Comparison of ENCODE assay signal across 17 cellular contexts in genomic region chr1:216847385-216848036, GRCh38.
DNase-seq lines count a peak whose midpoint lies in the region; ATAC-seq, FAIRE-seq and TF ChIP-seq lines count a peak whose summit lies in the region.
"Had no signal": no experiment of that assay in that cellular context is flagged by ENCODE, and none has a peak within 500 bp of the region (broad histone marks: within the 10 kb centered on the region; RNA-seq: fewer than 3 reads in every experiment).

No MANE protein-coding gene starts in this region.

- no peaks in the 10 kb centered on the region for H3K27me3 Mint-ChIP-seq in stimulated activated memory B cell treated with anti-CD40 and anti-IgM and Interleukin-4, amounts not matched to agents 10 μg/mL and 1 μg/mL and 100 μg/mL, for 72 hours
- H3K27me3 Mint-ChIP-seq: activated CD4-positive, alpha-beta memory T cell treated with anti-CD3 and anti-CD28 coated beads, Interleukin-2, amount 10 ng/mL, durations not matched to agents 7 days and 5 days; activated naive CD8-positive, alpha-beta T cell treated with anti-CD3 and anti-CD28 coated beads for 36 hours; B cell had no signal

- TF ChIP-seq CTCF in fibroblast of lung (conservative IDR thresholded peaks at IDR 0.05 in 1 of 2, IDR thresholded peaks at IDR 0.05 in 1 of 2; ENCODE audit: low read depth in 1 of 2, low read length in 2 of 2) (no peak), gastrocnemius medialis (IDR thresholded peaks at IDR 0.05 in 4 of 5, conservative IDR thresholded peaks at IDR 0.05 in 1 of 5) (no peak), right lobe of liver (IDR thresholded peaks at IDR 0.05) (no peak)

- no peak overlapping the region for H3K27ac Mint-ChIP-seq in stimulated activated memory B cell treated with anti-CD40 and anti-IgM and Interleukin-4, amounts not matched to agents 10 μg/mL and 1 μg/mL and 100 μg/mL, for 72 hours
- H3K27ac Mint-ChIP-seq: activated CD4-positive, alpha-beta memory T cell treated with anti-CD3 and anti-CD28 coated beads, Interleukin-2, amount 10 ng/mL, durations not matched to agents 7 days and 5 days; activated naive CD8-positive, alpha-beta T cell treated with anti-CD3 and anti-CD28 coated beads for 36 hours; B cell had no signal

- H3K36me3 Mint-ChIP-seq in stimulated activated memory B cell treated with anti-CD40 and anti-IgM and Interleukin-4, amounts not matched to agents 10 μg/mL and 1 μg/mL and 100 μg/mL, for 72 hours, result no peaks in the 10 kb centered on the region
- H3K36me3 Mint-ChIP-seq: activated naive CD8-positive, alpha-beta T cell treated with anti-CD3 and anti-CD28 coated beads for 36 hours had no signal

- no peak overlapping the region for H3K9ac ChIP-seq in fibroblast of lung (ENCODE audit: insufficient read depth, low read length)

- H3K9me3 ChIP-seq in fibroblast of lung (ENCODE audit: control insufficient read depth, insufficient read depth, low read depth, low read length) (no peaks in the 10 kb centered on the region), gastrocnemius medialis (no peaks in the 10 kb centered on the region), right lobe of liver (no peaks in the 10 kb centered on the region)

- no peak for FAIRE-seq in RCC 7860 (lab: Jason Lieb, UNC)

- intact Hi-C loops in gastrocnemius medialis (cut with DNase I; ENCODE audit: low total_unique reads), result no loop called here
- intact Hi-C loops in right lobe of liver (cut with DNase I), result no loop called here

- 61% methylated on average over 6 of the region's 6 CpGs for WGBS in right lobe of liver (ENCODE audit: insufficient coverage, low coverage, low lambda C conversion rate, missing lambda C conversion rate)

- TF ChIP-seq POLR2A in gastrocnemius medialis (IDR thresholded peaks at IDR 0.05) (no peak), right lobe of liver (IDR thresholded peaks at IDR 0.05) (no peak)

- no peaks in the 10 kb centered on the region for H3K4me1 Mint-ChIP-seq in stimulated activated memory B cell treated with anti-CD40 and anti-IgM and Interleukin-4, amounts not matched to agents 10 μg/mL and 1 μg/mL and 100 μg/mL, for 72 hours
- H3K4me1 Mint-ChIP-seq: activated CD4-positive, alpha-beta memory T cell treated with anti-CD3 and anti-CD28 coated beads, Interleukin-2, amount 10 ng/mL, durations not matched to agents 7 days and 5 days; activated naive CD8-positive, alpha-beta T cell treated with anti-CD3 and anti-CD28 coated beads for 36 hours; B cell had no signal

- H4K20me1 ChIP-seq in fibroblast of lung (ENCODE audit: control insufficient read depth, extremely low read depth, insufficient read depth, low read length), result no peaks in the 10 kb centered on the region

- no peaks in the 10 kb centered on the region for H3K36me3 ChIP-seq in fibroblast of lung (ENCODE audit: control insufficient read depth, insufficient read depth, low read length)
- H3K36me3 ChIP-seq in gastrocnemius medialis, result no peaks in the 10 kb centered on the region
- H3K36me3 ChIP-seq in right lobe of liver, result no peaks in the 10 kb centered on the region

- peak; percentile 51 for DNase-seq in Daoy (ENCODE audit: low read depth)
- peak; percentile 10 for DNase-seq in RCC 7860 (ENCODE audit: low spot score)
- peak; percentile 10 to 80 for DNase-seq in fibroblast of lung (ENCODE audit: low read depth in 2 of 2)
- DNase-seq in gastrocnemius medialis, result peak; percentile 9 to 46
- no peak for DNase-seq in NCI-H2029 (lab: John Stamatoyannopoulos, UW)
- no peak for DNase-seq in right lobe of liver
- DNase-seq: activated CD4-positive, alpha-beta memory T cell treated with anti-CD3 and anti-CD28 coated beads, Interleukin-2, amount 10 ng/mL, durations not matched to agents 7 days and 5 days; activated naive CD8-positive, alpha-beta T cell treated with anti-CD3 and anti-CD28 coated beads for 36 hours; activated T-cell treated with anti-CD3 and anti-CD28 coated beads, Interleukin-2, amount 50 U/mL, for 4 hours; right cardiac atrium; RPMI8226; substantia nigra; SW 1271 had no signal

- no peak overlapping the region for H3K4me3 Mint-ChIP-seq in stimulated activated memory B cell treated with anti-CD40 and anti-IgM and Interleukin-4, amounts not matched to agents 10 μg/mL and 1 μg/mL and 100 μg/mL, for 72 hours
- H3K4me3 Mint-ChIP-seq: activated CD4-positive, alpha-beta memory T cell treated with anti-CD3 and anti-CD28 coated beads, Interleukin-2, amount 10 ng/mL, durations not matched to agents 7 days and 5 days; activated naive CD8-positive, alpha-beta T cell treated with anti-CD3 and anti-CD28 coated beads for 36 hours; activated T-cell treated with anti-CD3 and anti-CD28 coated beads, Interleukin-2, amount 50 U/mL, for 4 hours; B cell had no signal

- no peak overlapping the region for H3K27ac ChIP-seq in fibroblast of lung (ENCODE audit: insufficient read depth, low read length)
- peak overlapping the region; percentile 13 to 78 (median 64) for H3K27ac ChIP-seq in gastrocnemius medialis
- H3K27ac ChIP-seq in right lobe of liver, result no peak overlapping the region
- H3K27ac ChIP-seq: hepatocyte had no signal

- in situ Hi-C loops in gastrocnemius medialis (cut with MboI; ENCODE audit: low sequenced_read_pairs in 4 of 4), result no loop called here

- H3K79me2 ChIP-seq in fibroblast of lung (ENCODE audit: control insufficient read depth, insufficient read depth, low read length), result no peaks in the 10 kb centered on the region
- H3K79me2 ChIP-seq: hepatocyte had no signal

- ATAC-seq in gastrocnemius medialis (peak; percentile 98 to 99), GM21619 (IDR thresholded peaks at IDR 0.05; ENCODE audit: unreplicated experiment) (no peak), right lobe of liver (no peak)
- ATAC-seq in stimulated activated memory B cell treated with anti-CD40 and anti-IgM and Interleukin-4, amounts not matched to agents 10 μg/mL and 1 μg/mL and 100 μg/mL, for 72 hours, result no peak
- ATAC-seq: activated T-cell treated with anti-CD3 and anti-CD28 coated beads, Interleukin-2, amount 50 U/mL, for 4 hours; right cardiac atrium had no signal

- H3K27me3 ChIP-seq in fibroblast of lung (ENCODE audit: control insufficient read depth, insufficient read depth, low read length), result no peaks in the 10 kb centered on the region
- no peaks in the 10 kb centered on the region for H3K27me3 ChIP-seq in gastrocnemius medialis
- no peaks in the 10 kb centered on the region for H3K27me3 ChIP-seq in right lobe of liver
- H3K27me3 ChIP-seq: hepatocyte had no signal

- no peaks in the 10 kb centered on the region for H3K9me3 Mint-ChIP-seq in stimulated activated memory B cell treated with anti-CD40 and anti-IgM and Interleukin-4, amounts not matched to agents 10 μg/mL and 1 μg/mL and 100 μg/mL, for 72 hours
- H3K9me3 Mint-ChIP-seq: activated CD4-positive, alpha-beta memory T cell treated with anti-CD3 and anti-CD28 coated beads, Interleukin-2, amount 10 ng/mL, durations not matched to agents 7 days and 5 days; activated naive CD8-positive, alpha-beta T cell treated with anti-CD3 and anti-CD28 coated beads for 36 hours had no signal

- no peak overlapping the region for H3K4me2 ChIP-seq in fibroblast of lung (ENCODE audit: extremely low read depth, insufficient read depth, low read length)

- no peak overlapping the region for H2AFZ ChIP-seq in fibroblast of lung (ENCODE audit: low read length)
- H2AFZ ChIP-seq: hepatocyte had no signal

- H3K4me1 ChIP-seq in fibroblast of lung (ENCODE audit: control insufficient read depth, extremely low read depth, insufficient read depth, low read length) (no peaks in the 10 kb centered on the region), gastrocnemius medialis (peaks cover 0 to 13% of the 10 kb centered on the region in 2 donors), right lobe of liver (no peaks in the 10 kb centered on the region)

- no peak overlapping the region for H3K4me3 ChIP-seq in fibroblast of lung (replicated peaks in 1 of 4; ENCODE audit: control extremely low read depth in 1 of 4, insufficient read depth in 1 of 4, low read depth in 3 of 4, low read length in 4 of 4)
- no peak overlapping the region for H3K4me3 ChIP-seq in gastrocnemius medialis
- H3K4me3 ChIP-seq in right lobe of liver, result no peak overlapping the region
- H3K4me3 ChIP-seq: hepatocyte had no signal

Comparison
In these comparisons a context has a peak if more than half of its experiments do, and no peak if none do; other contexts are left out.
1. DNase-seq: peak in Daoy (single experiment), RCC 7860 (single experiment), fibroblast of lung (2 of 2) and gastrocnemius medialis (2 of 2); none in NCI-H2029 (single experiment) and right lobe of liver (0 of 3).
2. H3K27ac ChIP-seq: peak in gastrocnemius medialis (4 of 4); none in fibroblast of lung (single experiment) and right lobe of liver (0 of 3).
3. ATAC-seq: peak in gastrocnemius medialis (2 of 2); none in GM21619 (single experiment), right lobe of liver (0 of 4) and stimulated activated memory B cell treated with anti-CD40 and anti-IgM and Interleukin-4, amounts not matched to agents 10 μg/mL and 1 μg/mL and 100 μg/mL, for 72 hours (single experiment).